Comparison of ENCODE assay signal across 8 cellular contexts in genomic region chr7:102395958-102396709, GRCh38. TPM values are rescaled to one million over a fixed set of nuclear protein-coding genes. Genes with fewer than 3 reads are reported as not detected.
DNase-seq lines count a peak whose midpoint lies in the region; ATAC-seq and FAIRE-seq lines count a peak whose summit lies in the region.

Gene PRKRIP1 (plus strand): TSS chr7:102396363. CDS start chr7:102396412, 49 bp downstream.

- intact Hi-C loops in T-helper 2 cell treated with Interferon-gamma antibody and Interleukin-4, amounts not matched to agents 100 ng/mL and 5 ng/mL, for 36 hours (cut with micrococcal nuclease): loop anchor here (1.0 to 2.0 kb wide), 2 partner anchors 33 to 109 kb away; partner anchors contain the start of gene SH2B2
- intact Hi-C loops in right cardiac atrium (cut with DNase I): loop anchor here in 1 of 4 donors (10.0 kb wide), 1 partner anchor 111 kb away; the partner anchor contains the start of gene SH2B2

- DNase-seq in NCI-H1930 (lab: John Stamatoyannopoulos, UW) (peak; percentile 85 to 90), right cardiac atrium (peak; percentile 85 to 91 (median 88)), pulmonary artery endothelial cell (ENCODE audit: low read depth, low spot score) (peak; percentile 87), urothelium cell line (ENCODE audit: low spot score) (peak; percentile 96)

- H3K4me3 ChIP-seq in right cardiac atrium (ENCODE audit: low read length): peak within 1 kb of the TSS; percentile 91

- H3K9me3 ChIP-seq in right cardiac atrium (ENCODE audit: control insufficient read depth, low read length): no peaks in the 10 kb centered on the region

- H3K27me3 ChIP-seq in right cardiac atrium (ENCODE audit: control insufficient read depth, insufficient read depth): no peaks in the 10 kb centered on the region

- peak within 1 kb of the TSS; percentile 94 for H3K27ac ChIP-seq in angular gyrus (ENCODE audit: low read depth, low read length)
- peak within 1 kb of the TSS; percentile 82 for H3K27ac ChIP-seq in right cardiac atrium (ENCODE audit: low read length)

- peak; percentile 17 for FAIRE-seq in urothelium cell line (lab: Jason Lieb, UNC)

- peaks cover 2% of the 10 kb centered on the region for H3K4me1 ChIP-seq in right cardiac atrium (ENCODE audit: control insufficient read depth, insufficient read depth, low read length)

- ATAC-seq in GM18502 (IDR thresholded peaks at IDR 0.05; ENCODE audit: poor library complexity, unreplicated experiment): peak; percentile 97
- peak; percentile 95 for ATAC-seq in HG02970 (IDR thresholded peaks at IDR 0.05; ENCODE audit: low FRiP score, unreplicated experiment)
- ATAC-seq in right cardiac atrium: peak; percentile 94 to 95

- under 1% methylated on average over 55 of the region's 57 CpGs for WGBS in right cardiac atrium

RNA-seq across cellular contexts. Expression of gene PRKRIP1, which starts in this region (rescaled TPM):
- 23.2 and 27.5 TPM in 2 replicates for total RNA-seq in T-helper 2 cell treated with Interferon-gamma antibody and Interleukin-4, amounts not matched to agents 100 ng/mL and 5 ng/mL, for 36 hours
- total RNA-seq in right cardiac atrium (10 to 100 TPM; 14.6 to 20.5 (median 15.3) TPM), pulmonary artery endothelial cell (13.8 and 14.3 TPM in 2 replicates)
- 17.7 TPM for polyA plus RNA-seq in right cardiac atrium

Comparison
In these comparisons a context has a peak if more than half of its experiments do, and no peak if none do; other contexts are left out.
1. Peak in every context shown above with its lines: DNase-seq, ATAC-seq, H3K4me3 ChIP-seq and H3K27ac ChIP-seq.